Comparison of ENCODE assay signal across 8 cellular contexts in the genomic region with DNA sequence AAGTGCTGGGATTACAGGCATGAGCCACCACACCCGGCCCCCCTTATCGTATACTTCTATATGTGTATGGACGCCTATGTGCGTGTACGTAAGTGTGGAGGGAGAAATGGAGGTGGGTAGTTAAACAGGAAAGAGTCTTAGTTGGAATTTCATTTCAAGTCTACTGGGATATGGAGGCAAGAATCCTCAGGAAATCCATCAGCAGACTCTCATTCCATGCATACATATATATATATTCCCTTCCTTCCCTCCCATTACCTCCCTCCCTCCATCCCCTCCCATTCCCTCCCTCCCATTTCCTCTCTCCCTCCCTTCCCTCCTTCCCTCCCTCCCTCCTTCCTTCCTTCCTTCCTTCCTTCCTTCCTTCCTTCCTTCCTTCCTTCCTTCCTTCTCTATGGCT.
"Had no signal": no experiment of that assay in that cellular context is flagged by ENCODE, and none has a peak within 500 bp of the region (broad histone marks: within the 10 kb centered on the region; RNA-seq: fewer than 3 reads in every experiment).

No MANE protein-coding gene starts in this region.

- DNase-seq: GDM1, GF-D8 had no signal

- H3K4me3 ChIP-seq: GM12878 had no signal

- ATAC-seq: GM12878 had no signal

- FAIRE-seq: G401.6, GM12878, GM12891, GM12892, GM18507, GM19239 had no signal
